8 cellular contexts compared by ENCODE assay signal in the genomic region with DNA sequence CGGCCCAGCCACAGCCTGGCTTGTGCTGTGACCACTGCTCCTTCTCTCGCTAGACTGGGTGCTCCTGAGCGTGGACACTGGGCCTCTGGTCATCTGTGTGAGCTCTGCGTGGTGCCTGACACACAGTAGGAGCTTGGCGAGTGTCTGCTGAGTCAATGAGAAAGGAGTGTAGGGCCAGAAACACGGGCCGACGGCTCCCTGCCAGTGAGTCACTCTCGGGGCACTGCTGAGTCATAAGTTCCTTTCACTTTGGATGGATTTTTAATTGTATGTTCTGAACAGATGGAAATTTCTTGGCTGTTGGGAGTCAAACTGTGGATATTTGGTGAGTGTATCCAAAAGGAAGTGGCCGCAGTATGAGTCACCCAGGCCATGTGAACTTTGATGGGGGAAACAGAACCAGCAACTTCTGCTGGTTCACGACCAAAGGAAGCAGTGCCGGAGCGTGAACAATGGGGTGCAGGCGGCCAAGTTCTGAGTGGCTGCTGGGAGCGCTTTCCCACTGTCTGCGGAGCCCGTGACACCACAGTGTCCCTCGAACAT. TPM values are rescaled to one million over a fixed set of nuclear protein-coding genes. Genes with fewer than 3 reads are reported as not detected.
DNase-seq lines count a peak whose midpoint lies in the region; ATAC-seq, FAIRE-seq and TF ChIP-seq lines count a peak whose summit lies in the region.

No MANE protein-coding gene starts in this region.

- no peak overlapping the region; a peak in 1 of 20 replicates for H3K4me3 ChIP-seq in BLaER1 treated with 17β-estradiol and CSF1 and Interleukin-3, amounts not matched to agents 10 nM and 100 nM

- no peaks in the 10 kb centered on the region for H3K9me3 Mint-ChIP-seq in osteocyte (ENCODE audit: unreplicated experiment)

- no peaks in the 10 kb centered on the region for H3K36me3 ChIP-seq in BLaER1 treated with 17β-estradiol and CSF1 and Interleukin-3, amounts not matched to agents 10 nM and 100 nM

- no peaks in the 10 kb centered on the region for H3K27me3 Mint-ChIP-seq in osteocyte (ENCODE audit: unreplicated experiment)

- TF ChIP-seq CTCF in foreskin keratinocyte (conservative IDR thresholded peaks at IDR 0.05) (no peak), osteocyte (IDR thresholded peaks at IDR 0.05) (no peak)

- peak overlapping the region in 7 of 11 experiments; percentile 2 to 47 (median 35); a peak in 7 of 22 replicates for H3K9ac ChIP-seq in BLaER1 treated with 17β-estradiol and CSF1 and Interleukin-3, amounts not matched to agents 10 nM and 100 nM

- peaks cover 0 to 27% (median 11%) of the 10 kb centered on the region in 11 experiments; a peak in 14 of 22 replicates for H3K27me3 ChIP-seq in BLaER1 treated with 17β-estradiol and CSF1 and Interleukin-3, amounts not matched to agents 10 nM and 100 nM
- H3K27me3 ChIP-seq in foreskin keratinocyte: no peaks in the 10 kb centered on the region

- H3K4me3 Mint-ChIP-seq in osteocyte (ENCODE audit: unreplicated experiment): peak overlapping the region; percentile 58

- no peaks in the 10 kb centered on the region for H3K9me3 ChIP-seq in BLaER1 treated with 17β-estradiol and CSF1 and Interleukin-3, amounts not matched to agents 10 nM and 100 nM (replicated peaks in 1 of 11)

- no peaks in the 10 kb centered on the region for H3K36me3 Mint-ChIP-seq in osteocyte (ENCODE audit: unreplicated experiment)

- H3K4me1 Mint-ChIP-seq in osteocyte (ENCODE audit: unreplicated experiment): peaks cover 77% of the 10 kb centered on the region

- H3K4me1 ChIP-seq in BLaER1 treated with 17β-estradiol and CSF1 and Interleukin-3, amounts not matched to agents 10 nM and 100 nM: peaks cover 25 to 64% (median 59%) of the 10 kb centered on the region in 10 experiments
- H3K4me1 ChIP-seq in foreskin keratinocyte: peaks cover 4% of the 10 kb centered on the region

- peak overlapping the region in 9 of 11 experiments; percentile 31 to 62 (median 51); a peak in 16 of 22 replicates for H3K27ac ChIP-seq in BLaER1 treated with 17β-estradiol and CSF1 and Interleukin-3, amounts not matched to agents 10 nM and 100 nM
- peak overlapping the region; percentile 27 for H3K27ac ChIP-seq in foreskin keratinocyte

- peak; percentile 100 for DNase-seq in M059J (ENCODE audit: low read depth)
- DNase-seq in activated T-helper 9 cell treated with anti-CD3 and anti-CD28 coated beads, Interleukin-2, amount 50 U/mL, for 16 hours (ENCODE audit: low read depth): peak; percentile 12
- peak; percentile 85 to 91 for DNase-seq in foreskin keratinocyte
- peak; percentile 90 for DNase-seq in osteocyte (ENCODE audit: extremely low spot score, unreplicated experiment)
- DNase-seq in urothelium cell line (ENCODE audit: low spot score): peak; percentile 89

- H4K20me1 ChIP-seq in BLaER1 treated with 17β-estradiol and CSF1 and Interleukin-3, amounts not matched to agents 10 nM and 100 nM: peaks cover 0 to 9% (median 0%) of the 10 kb centered on the region in 11 experiments; a peak in 1 of 22 replicates

- peak; percentile 53 for FAIRE-seq in urothelium cell line (lab: Jason Lieb, UNC)

- peak overlapping the region; percentile 47 to 88 (median 66) for H3K4me2 ChIP-seq in BLaER1 treated with 17β-estradiol and CSF1 and Interleukin-3, amounts not matched to agents 10 nM and 100 nM

- ATAC-seq in foreskin keratinocyte: peak; percentile 81
- no peak for ATAC-seq in HG03135 (IDR thresholded peaks at IDR 0.05; ENCODE audit: unreplicated experiment)
- ATAC-seq in GM21737 (IDR thresholded peaks at IDR 0.05; ENCODE audit: unreplicated experiment): no peak

- peak overlapping the region; percentile 99 for H3K27ac Mint-ChIP-seq in osteocyte (ENCODE audit: unreplicated experiment)

RNA-seq across cellular contexts. Expression of gene COL18A1, which starts 41.0 kb away (rescaled TPM):
- 202 and 347 TPM in 2 replicates for total RNA-seq in M059J (2014; rRNA removed; shearing (Covaris generic))
- total RNA-seq in foreskin keratinocyte: 30.0 and 37.3 TPM in 2 replicates
- 26.2 and 32.3 TPM in 2 replicates for polyA plus RNA-seq in foreskin keratinocyte
- 515 and 555 TPM in 2 replicates for total RNA-seq in osteocyte

Comparison
In these comparisons a context has a peak if more than half of its experiments do, and no peak if none do; other contexts are left out.
1. DNase-seq: peak in every context shown above with its lines; median percentile 100 in M059J; 90 in osteocyte; 89 in urothelium cell line; 88 in foreskin keratinocyte; 12 in activated T-helper 9 cell treated with anti-CD3 and anti-CD28 coated beads, Interleukin-2, amount 50 U/mL, for 16 hours.